Comparison of ENCODE assay signal across 8 cellular contexts in the genomic region with DNA sequence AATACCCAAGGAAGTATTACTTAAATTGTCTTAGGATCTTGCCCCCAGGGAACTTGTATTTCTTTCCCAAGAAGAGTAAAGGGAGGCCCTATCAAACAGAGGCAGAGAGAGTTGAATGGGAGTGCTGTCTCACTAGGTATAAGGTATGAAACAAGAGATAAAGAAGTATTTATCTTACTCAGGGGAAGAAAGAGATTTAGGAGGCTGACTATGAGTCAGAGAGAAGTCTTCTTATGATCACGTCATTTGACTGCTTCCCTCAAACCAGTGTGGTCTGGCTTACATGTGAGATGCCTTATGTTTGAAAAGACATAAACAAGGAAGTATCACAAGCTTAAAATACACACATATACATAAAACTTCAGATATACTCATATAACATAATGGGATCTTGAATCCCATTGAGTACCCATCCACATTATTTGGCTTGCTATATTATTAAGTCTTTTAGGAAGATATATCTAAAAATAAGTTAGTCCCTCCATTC. TPM values are rescaled to one million over a fixed set of nuclear protein-coding genes. Genes with fewer than 3 reads are reported as not detected.
DNase-seq lines count a peak whose midpoint lies in the region; ATAC-seq and FAIRE-seq lines count a peak whose summit lies in the region.

No MANE protein-coding gene starts in this region.

- DNase-seq in activated T-cell treated with anti-CD3 and anti-CD28 coated beads for 4 hours (peak; percentile 14), RPMI7951 (ENCODE audit: low read depth) (peak; percentile 81), small intestine (peak; percentile 52), NCI-H187 (lab: John Stamatoyannopoulos, UW) (no peak), mucosa of gallbladder (ENCODE audit: low spot score) (no peak)
- no peak for DNase-seq in activated T-cell treated with anti-CD3 and anti-CD28 coated beads, Interleukin-2, amount 50 U/mL, for 48 hours

- no peaks in the 10 kb centered on the region for H3K9me3 Mint-ChIP-seq in dendritic cell treated with granulocyte-macrophage colony-stimulating factor and Interleukin-4, amounts not matched to agents 40 ng/mL and 50 ng/mL, for 4 days

- WGBS in small intestine, 3 donors = 50 to 60% (median 54%) methylated on average over 1 of the region's 1 CpG

- H3K4me1 Mint-ChIP-seq in dendritic cell treated with granulocyte-macrophage colony-stimulating factor and Interleukin-4, amounts not matched to agents 40 ng/mL and 50 ng/mL, for 4 days (ENCODE audit: low read depth) = peaks cover 77% of the 10 kb centered on the region

- H3K27me3 Mint-ChIP-seq in dendritic cell treated with granulocyte-macrophage colony-stimulating factor and Interleukin-4, amounts not matched to agents 40 ng/mL and 50 ng/mL, for 4 days = no peaks in the 10 kb centered on the region

- ATAC-seq in HG02884 (IDR thresholded peaks at IDR 0.05; ENCODE audit: unreplicated experiment) = peak; percentile 55

- no peaks in the 10 kb centered on the region for H3K36me3 Mint-ChIP-seq in dendritic cell treated with granulocyte-macrophage colony-stimulating factor and Interleukin-4, amounts not matched to agents 40 ng/mL and 50 ng/mL, for 4 days (ENCODE audit: low read depth)

- no peak overlapping the region for H3K27ac ChIP-seq in small intestine (ENCODE audit: low read depth in 1 of 2, low read length in 1 of 2)

- intact Hi-C loops in dendritic cell treated with granulocyte-macrophage colony-stimulating factor and Interleukin-4, amounts not matched to agents 40 ng/mL and 50 ng/mL, for 4 days (cut with micrococcal nuclease) = no loop called here

- H3K36me3 ChIP-seq in small intestine (ENCODE audit: control insufficient read depth in 2 of 2, insufficient read depth in 2 of 2, low read length in 2 of 2) = no peaks in the 10 kb centered on the region

- H3K27me3 ChIP-seq in small intestine (ENCODE audit: control insufficient read depth in 2 of 2, insufficient read depth in 2 of 2, low read length in 2 of 2) = no peaks in the 10 kb centered on the region

- peak overlapping the region; percentile 74 for H3K27ac Mint-ChIP-seq in dendritic cell treated with granulocyte-macrophage colony-stimulating factor and Interleukin-4, amounts not matched to agents 40 ng/mL and 50 ng/mL, for 4 days

- no peak for FAIRE-seq in small intestine (lab: Jason Lieb, UNC)

- H3K4me1 ChIP-seq in small intestine (ENCODE audit: control insufficient read depth in 2 of 2, insufficient read depth in 1 of 2, low read depth in 1 of 2, low read length in 1 of 2) = peaks cover 2 to 16% of the 10 kb centered on the region in 2 donors

- no peak overlapping the region for H3K4me3 ChIP-seq in small intestine (ENCODE audit: low read depth in 1 of 2, low read length in 2 of 2)

- no peaks in the 10 kb centered on the region for H3K9me3 ChIP-seq in small intestine (ENCODE audit: control insufficient read depth, low read depth)

- H3K4me3 Mint-ChIP-seq in dendritic cell treated with granulocyte-macrophage colony-stimulating factor and Interleukin-4, amounts not matched to agents 40 ng/mL and 50 ng/mL, for 4 days = no peak overlapping the region

RNA-seq across cellular contexts. Expression of gene DUSP10, which starts 29.6 kb away (rescaled TPM):
- total RNA-seq in RPMI7951 (2014; rRNA removed; shearing (Covaris generic)) = 27.8 and 35.1 TPM in 2 replicates
- 1 to 10 TPM; 1.1 to 2.8 (median 1.4) TPM for polyA plus RNA-seq in small intestine
- total RNA-seq in mucosa of gallbladder = 9.2 TPM

Comparison
In these comparisons a context has a peak if more than half of its experiments do, and no peak if none do; other contexts are left out.
1. DNase-seq: peak in activated T-cell treated with anti-CD3 and anti-CD28 coated beads for 4 hours (single experiment), RPMI7951 (single experiment) and small intestine (single experiment); none in activated T-cell treated with anti-CD3 and anti-CD28 coated beads, Interleukin-2, amount 50 U/mL, for 48 hours (0 of 2), NCI-H187 (0 of 2) and mucosa of gallbladder (single experiment).